In genomic region chr4:55184600-55185523, GRCh38 we compare ENCODE assay signal across 8 cellular contexts. TPM values are rescaled to one million over a fixed set of nuclear protein-coding genes. Genes with fewer than 3 reads are reported as not detected.
DNase-seq lines count a peak whose midpoint lies in the region; ATAC-seq and TF ChIP-seq lines count a peak whose summit lies in the region.

No MANE protein-coding gene starts in this region.

- H3K9me2 ChIP-seq in Karpas-422 (replicated peaks; ENCODE audit: insufficient read depth, low read length) = no peaks in the 10 kb centered on the region

- H3K4me2 ChIP-seq in Karpas-422 (ENCODE audit: low read depth, low read length, poor library complexity, severe bottlenecking) = no peak overlapping the region

- H3K4me3 Mint-ChIP-seq in activated CD4-positive, alpha-beta memory T cell treated with anti-CD3 and anti-CD28 coated beads for 36 hours = no peak overlapping the region
- H3K4me3 Mint-ChIP-seq in stimulated activated naive CD8-positive, alpha-beta T cell treated with anti-CD3 and anti-CD28 coated beads, Interleukin-15, amount 100 ng/mL, for 72 hours = no peak overlapping the region
- H3K4me3 Mint-ChIP-seq in activated T-helper 2 cell treated with anti-CD3 and anti-CD28 coated beads, Interferon-gamma antibody, Interleukin-2, Interleukin-4, amounts not matched to agents 10 μg/mL and 5 μg/mL and 100 μg/mL, durations not matched to agents 14 hours and 24 hours and 36 hours (ENCODE audit: low read depth) = no peak overlapping the region

- intact Hi-C loops in activated CD4-positive, alpha-beta memory T cell treated with anti-CD3 and anti-CD28 coated beads for 36 hours (cut with micrococcal nuclease) = loop anchor here (1.0 to 2.0 kb wide), 2 partner anchors 136 to 370 kb away; no protein-coding TSS in a partner anchor
- intact Hi-C loops in activated T-helper 2 cell treated with anti-CD3 and anti-CD28 coated beads, Interferon-gamma antibody, Interleukin-2, Interleukin-4, amounts not matched to agents 10 μg/mL and 5 μg/mL and 100 μg/mL, durations not matched to agents 14 hours and 24 hours and 36 hours (cut with micrococcal nuclease) = loop anchor here (5.0 kb wide), 1 partner anchor 137 kb away; no protein-coding TSS in a partner anchor

- no peak overlapping the region for H3K9ac ChIP-seq in Karpas-422 (ENCODE audit: low read length)

- peak overlapping the region; percentile 33; the same call in 1 of the 2 replicates for H2AFZ ChIP-seq in Karpas-422 (ENCODE audit: low read length)

- CTCF ChIA-PET in activated CD4-positive, alpha-beta memory T cell treated with anti-CD3 and anti-CD28 coated beads for 36 hours (lab: Charles Lee) = interaction anchor here (0.5 to 3.6 kb wide), 10 partner anchors 63 to 1218 kb away, joined by 3 to 20 read pairs (median 3); partner anchors contain the start of gene SRD5A3

- H3K36me3 ChIP-seq in Karpas-422 (ENCODE audit: insufficient read depth, low read length) (no peaks in the 10 kb centered on the region), right atrium auricular region (no peaks in the 10 kb centered on the region)

- no peaks in the 10 kb centered on the region for H3K36me3 Mint-ChIP-seq in activated CD4-positive, alpha-beta memory T cell treated with anti-CD3 and anti-CD28 coated beads for 36 hours
- no peaks in the 10 kb centered on the region for H3K36me3 Mint-ChIP-seq in activated T-helper 2 cell treated with anti-CD3 and anti-CD28 coated beads, Interferon-gamma antibody, Interleukin-2, Interleukin-4, amounts not matched to agents 10 μg/mL and 5 μg/mL and 100 μg/mL, durations not matched to agents 14 hours and 24 hours and 36 hours (ENCODE audit: low read depth)

- no peaks in the 10 kb centered on the region for H3K4me1 ChIP-seq in Karpas-422 (ENCODE audit: low read length)
- H3K4me1 ChIP-seq in right atrium auricular region = peaks cover 0 to 28% of the 10 kb centered on the region in 2 donors

- POLR2A ChIA-PET in activated CD4-positive, alpha-beta memory T cell treated with anti-CD3 and anti-CD28 coated beads for 36 hours (lab: Charles Lee) = interaction anchor here (1.0 kb wide), 1 partner anchor 19 kb away, joined by 3 read pairs; no protein-coding TSS in a partner anchor

- ATAC-seq in stimulated activated naive CD8-positive, alpha-beta T cell treated with anti-CD3 and anti-CD28 coated beads, Interleukin-15, amount 100 ng/mL, for 72 hours = peak; percentile 52

- H3K9me3 ChIP-seq in Karpas-422 (ENCODE audit: low read length) (no peaks in the 10 kb centered on the region), right atrium auricular region (no peaks in the 10 kb centered on the region)

- peak in 1 of 2 donors; percentile 25 for TF ChIP-seq CTCF in right atrium auricular region (IDR thresholded peaks at IDR 0.05)

- H3K27me3 Mint-ChIP-seq in activated CD4-positive, alpha-beta memory T cell treated with anti-CD3 and anti-CD28 coated beads for 36 hours = peaks cover 7% of the 10 kb centered on the region
- H3K27me3 Mint-ChIP-seq in stimulated activated naive CD8-positive, alpha-beta T cell treated with anti-CD3 and anti-CD28 coated beads, Interleukin-15, amount 100 ng/mL, for 72 hours = peaks cover 42% of the 10 kb centered on the region
- peaks cover 1% of the 10 kb centered on the region for H3K27me3 Mint-ChIP-seq in activated T-helper 2 cell treated with anti-CD3 and anti-CD28 coated beads, Interferon-gamma antibody, Interleukin-2, Interleukin-4, amounts not matched to agents 10 μg/mL and 5 μg/mL and 100 μg/mL, durations not matched to agents 14 hours and 24 hours and 36 hours (ENCODE audit: low read depth)

- H3K4me3 ChIP-seq in Karpas-422 (ENCODE audit: low read length) (no peak overlapping the region), right atrium auricular region (no peak overlapping the region)

- DNase-seq in NCI-H1092 treated with DMSO at 0.1 percent for 48 hours (lab: John Stamatoyannopoulos, UW) (peak; percentile 44), NCI-H1092 (lab: John Stamatoyannopoulos, UW) (no peak), Karpas-422 (peak; percentile 78), right atrium auricular region (ENCODE audit: low spot score) (no peak), hippocampal formation (lab: John Stamatoyannopoulos, UW) (no peak)
- DNase-seq in activated CD4-positive, alpha-beta memory T cell treated with anti-CD3 and anti-CD28 coated beads for 36 hours = peak; percentile 25
- peak in 1 of 2 donors; percentile 10 for DNase-seq in stimulated activated naive CD8-positive, alpha-beta T cell treated with anti-CD3 and anti-CD28 coated beads, Interleukin-15, amount 100 ng/mL, for 72 hours
- DNase-seq in activated T-helper 2 cell treated with anti-CD3 and anti-CD28 coated beads, Interferon-gamma antibody, Interleukin-2, Interleukin-4, amounts not matched to agents 10 μg/mL and 5 μg/mL and 100 μg/mL, durations not matched to agents 14 hours and 24 hours and 36 hours (ENCODE audit: low spot score) = no peak

- no peaks in the 10 kb centered on the region for H3K9me3 Mint-ChIP-seq in activated CD4-positive, alpha-beta memory T cell treated with anti-CD3 and anti-CD28 coated beads for 36 hours
- no peaks in the 10 kb centered on the region for H3K9me3 Mint-ChIP-seq in stimulated activated naive CD8-positive, alpha-beta T cell treated with anti-CD3 and anti-CD28 coated beads, Interleukin-15, amount 100 ng/mL, for 72 hours
- no peaks in the 10 kb centered on the region for H3K9me3 Mint-ChIP-seq in activated T-helper 2 cell treated with anti-CD3 and anti-CD28 coated beads, Interferon-gamma antibody, Interleukin-2, Interleukin-4, amounts not matched to agents 10 μg/mL and 5 μg/mL and 100 μg/mL, durations not matched to agents 14 hours and 24 hours and 36 hours

- no peak overlapping the region for H3K27ac Mint-ChIP-seq in activated CD4-positive, alpha-beta memory T cell treated with anti-CD3 and anti-CD28 coated beads for 36 hours
- H3K27ac Mint-ChIP-seq in stimulated activated naive CD8-positive, alpha-beta T cell treated with anti-CD3 and anti-CD28 coated beads, Interleukin-15, amount 100 ng/mL, for 72 hours = peak overlapping the region in 1 of 2 donors; percentile 34
- no peak overlapping the region for H3K27ac Mint-ChIP-seq in activated T-helper 2 cell treated with anti-CD3 and anti-CD28 coated beads, Interferon-gamma antibody, Interleukin-2, Interleukin-4, amounts not matched to agents 10 μg/mL and 5 μg/mL and 100 μg/mL, durations not matched to agents 14 hours and 24 hours and 36 hours

- H3K4me1 Mint-ChIP-seq in activated CD4-positive, alpha-beta memory T cell treated with anti-CD3 and anti-CD28 coated beads for 36 hours (ENCODE audit: low read depth) = no peaks in the 10 kb centered on the region
- peaks cover 14% of the 10 kb centered on the region for H3K4me1 Mint-ChIP-seq in stimulated activated naive CD8-positive, alpha-beta T cell treated with anti-CD3 and anti-CD28 coated beads, Interleukin-15, amount 100 ng/mL, for 72 hours
- H3K4me1 Mint-ChIP-seq in activated T-helper 2 cell treated with anti-CD3 and anti-CD28 coated beads, Interferon-gamma antibody, Interleukin-2, Interleukin-4, amounts not matched to agents 10 μg/mL and 5 μg/mL and 100 μg/mL, durations not matched to agents 14 hours and 24 hours and 36 hours (ENCODE audit: low read depth) = peaks cover 2% of the 10 kb centered on the region

- H4K20me1 ChIP-seq in Karpas-422 (ENCODE audit: insufficient read depth, low read depth, low read length) = no peaks in the 10 kb centered on the region

- no peaks in the 10 kb centered on the region for H3K79me2 ChIP-seq in Karpas-422 (ENCODE audit: low read length)

- H3K27me3 ChIP-seq in Karpas-422 (ENCODE audit: low read length) (no peaks in the 10 kb centered on the region), right atrium auricular region (no peaks in the 10 kb centered on the region)

- H3K27ac ChIP-seq in Karpas-422 (ENCODE audit: low read length) (no peak overlapping the region), right atrium auricular region (peak overlapping the region; percentile 8 to 25)

RNA-seq across cellular contexts. Expression of gene KDR, which starts 59.5 kb away (rescaled TPM):
- total RNA-seq in Karpas-422 (2014; rRNA removed; shearing (Covaris generic); ENCODE audit: low replicate concordance) = not detected in 2 replicates
- not detected for total RNA-seq in activated CD4-positive, alpha-beta memory T cell treated with anti-CD3 and anti-CD28 coated beads for 36 hours
- 10 to 100 TPM; 32.5 to 52.9 TPM for total RNA-seq in right atrium auricular region
- total RNA-seq in activated T-helper 2 cell treated with anti-CD3 and anti-CD28 coated beads, Interferon-gamma antibody, Interleukin-2, Interleukin-4, amounts not matched to agents 10 μg/mL and 5 μg/mL and 100 μg/mL, durations not matched to agents 14 hours and 24 hours and 36 hours = not detected in 2 replicates

Comparison
In these comparisons a context has a peak if more than half of its experiments do, and no peak if none do; other contexts are left out.
1. DNase-seq: peak in NCI-H1092 treated with DMSO at 0.1 percent for 48 hours (single experiment), Karpas-422 (single experiment) and activated CD4-positive, alpha-beta memory T cell treated with anti-CD3 and anti-CD28 coated beads for 36 hours (single experiment); none in NCI-H1092 (single experiment), right atrium auricular region (single experiment), hippocampal formation (0 of 2) and activated T-helper 2 cell treated with anti-CD3 and anti-CD28 coated beads, Interferon-gamma antibody, Interleukin-2, Interleukin-4, amounts not matched to agents 10 μg/mL and 5 μg/mL and 100 μg/mL, durations not matched to agents 14 hours and 24 hours and 36 hours (single experiment).
2. RNA of gene KDR, which starts 59.5 kb away (total RNA-seq): 32.5 to 52.9 TPM in right atrium auricular region; not detected in Karpas-422, not detected in activated CD4-positive, alpha-beta memory T cell treated with anti-CD3 and anti-CD28 coated beads for 36 hours and not detected in activated T-helper 2 cell treated with anti-CD3 and anti-CD28 coated beads, Interferon-gamma antibody, Interleukin-2, Interleukin-4, amounts not matched to agents 10 μg/mL and 5 μg/mL and 100 μg/mL, durations not matched to agents 14 hours and 24 hours and 36 hours; every median in the first group is over 10 times any median in the second.